10 cellular contexts compared by ENCODE assay signal in the genomic region with DNA sequence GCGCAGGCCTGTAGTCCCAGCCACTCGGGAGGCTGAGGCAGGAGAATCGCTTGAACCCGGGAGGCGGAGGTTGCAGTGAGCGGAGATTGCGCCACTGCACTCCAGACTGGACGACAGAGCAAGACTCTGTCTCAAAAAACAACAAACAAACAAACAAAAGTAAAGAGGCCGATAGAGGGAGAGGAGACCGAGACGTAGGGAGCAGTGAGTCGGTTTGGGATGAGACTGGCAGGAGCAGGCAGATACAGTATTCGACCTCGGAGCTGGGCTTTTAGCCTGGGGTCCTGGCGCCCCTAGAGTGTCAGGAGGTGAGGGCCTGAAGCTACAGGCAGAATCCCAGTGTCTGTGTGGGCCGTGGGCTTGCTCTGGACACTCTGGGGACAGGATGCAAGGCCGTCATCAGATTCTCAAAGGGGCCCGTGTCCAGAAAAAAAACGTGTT. TPM values are rescaled to one million over a fixed set of nuclear protein-coding genes. Genes with fewer than 3 reads are reported as not detected.
A peak's percentile ranks its signal among the peaks of the same experiment; 100 is the strongest.
DNase-seq lines count a peak whose midpoint lies in the region; ATAC-seq, FAIRE-seq and TF ChIP-seq lines count a peak whose summit lies in the region.
"Had no signal": no experiment of that assay in that cellular context is flagged by ENCODE, and none has a peak within 500 bp of the region (broad histone marks: within the 10 kb centered on the region; RNA-seq: fewer than 3 reads in every experiment).

No MANE protein-coding gene starts in this region.

- H3K4me3 ChIP-seq in ACC112 (ENCODE audit: low read depth, low read length) (peak overlapping the region; percentile 77), NT2/D1 (ENCODE audit: insufficient read length, low read depth) (peak overlapping the region; percentile 55), pancreas (peak overlapping the region in 2 of 4 donors; percentile 26 to 28)

- H3K4me3 Mint-ChIP-seq in endothelial cell (ENCODE audit: unreplicated experiment) (peak overlapping the region; percentile 84), natural killer cell (peak overlapping the region; percentile 70)

- peak overlapping the region; percentile 70 for H2AFZ ChIP-seq in ACC112 (ENCODE audit: low read length, unreplicated experiment)

- ATAC-seq in natural killer cell (peak in 1 of 3 donors; percentile 5), pancreas (no peak), GM21737 (IDR thresholded peaks at IDR 0.05; ENCODE audit: unreplicated experiment) (no peak), HG03025 (IDR thresholded peaks at IDR 0.05; ENCODE audit: low FRiP score, unreplicated experiment) (no peak)

- H3K27ac Mint-ChIP-seq in endothelial cell (ENCODE audit: unreplicated experiment), result peak overlapping the region; percentile 84
- peak overlapping the region in 1 of 2 donors; percentile 47 for H3K27ac Mint-ChIP-seq in natural killer cell

- WGBS in pancreas, 2 donors, result 73 to 74% methylated on average over 19 of the region's 19 CpGs

- peak overlapping the region; percentile 11; the same call in 1 of the 2 replicates for H3K27ac ChIP-seq in ACC112 (ENCODE audit: low read depth, low read length)
- H3K27ac ChIP-seq in pancreas, result no peak overlapping the region

- no peaks in the 10 kb centered on the region for H3K9me3 ChIP-seq in NT2/D1 (ENCODE audit: insufficient read depth, low read length)
- H3K9me3 ChIP-seq in pancreas, result no peaks in the 10 kb centered on the region

- H3K9me3 Mint-ChIP-seq in endothelial cell (ENCODE audit: unreplicated experiment) (no peaks in the 10 kb centered on the region), natural killer cell (no peaks in the 10 kb centered on the region)

- H3K27me3 ChIP-seq in ACC112 (ENCODE audit: insufficient read depth, low read length), result no peaks in the 10 kb centered on the region
- peaks cover 17% of the 10 kb centered on the region for H3K27me3 ChIP-seq in NT2/D1 (ENCODE audit: insufficient read depth, insufficient read length)
- no peaks in the 10 kb centered on the region for H3K27me3 ChIP-seq in pancreas

- FAIRE-seq in pancreas (lab: Jason Lieb, UNC), result no peak
- FAIRE-seq: colon had no signal

- H3K4me1 ChIP-seq in ACC112 (ENCODE audit: control insufficient read depth, insufficient read depth, low read length, unreplicated experiment) (peaks cover 21% of the 10 kb centered on the region), NT2/D1 (ENCODE audit: insufficient read depth, insufficient read length) (no peaks in the 10 kb centered on the region), pancreas (no peaks in the 10 kb centered on the region)

- peaks cover 23% of the 10 kb centered on the region for H3K4me1 Mint-ChIP-seq in endothelial cell (ENCODE audit: unreplicated experiment)
- H3K4me1 Mint-ChIP-seq in natural killer cell, result peaks cover 16 to 18% of the 10 kb centered on the region in 2 donors

- POLR2A ChIA-PET in HEK293T (lab: Yijun Ruan, JAX), result no interaction called here

- H3K9ac ChIP-seq in NT2/D1 (ENCODE audit: insufficient read length, low read depth), result peak overlapping the region; percentile 76

- no peaks in the 10 kb centered on the region for H3K79me2 ChIP-seq in ACC112 (ENCODE audit: control insufficient read depth, insufficient read depth, low read length, unreplicated experiment)

- intact Hi-C loops in natural killer cell (cut with micrococcal nuclease), result no loop called here
- intact Hi-C loops in pancreas (cut with DNase I), result loop anchor here in 2 of 3 donors (10.0 kb wide), 2 partner anchors 690 to 740 kb away; no protein-coding TSS in a partner anchor

- H3K36me3 ChIP-seq in ACC112 (ENCODE audit: insufficient read depth, low read length) (no peaks in the 10 kb centered on the region), NT2/D1 (ENCODE audit: insufficient read depth, insufficient read length, low read length) (no peaks in the 10 kb centered on the region), pancreas (no peaks in the 10 kb centered on the region)

- TF ChIP-seq CTCF in endothelial cell (IDR thresholded peaks at IDR 0.05; ENCODE audit: unreplicated experiment) (no peak), natural killer cell (IDR thresholded peaks at IDR 0.05) (no peak), pancreas (IDR thresholded peaks at IDR 0.05) (no peak)

- no peaks in the 10 kb centered on the region for H3K36me3 Mint-ChIP-seq in endothelial cell (ENCODE audit: low read depth, unreplicated experiment)
- H3K36me3 Mint-ChIP-seq in natural killer cell, result no peaks in the 10 kb centered on the region

- H3K27me3 Mint-ChIP-seq in endothelial cell (ENCODE audit: unreplicated experiment), result peaks cover 12% of the 10 kb centered on the region
- peaks cover 9 to 19% of the 10 kb centered on the region in 2 donors for H3K27me3 Mint-ChIP-seq in natural killer cell (ENCODE audit: low read depth in 2 of 2)

- DNase-seq in NT2/D1 (ENCODE audit: low read depth, low spot score) (no peak), endothelial cell (ENCODE audit: low spot score) (no peak), natural killer cell (no peak), pancreas (no peak), HEK293T (ENCODE audit: extremely low spot score) (no peak)
- DNase-seq: NK-92 treated with Interleukin-12 subunit alpha and Interleukin-12 subunit beta, amount 100 ng/mL, for 24 hours had no signal

- CTCF ChIA-PET in HEK293T (lab: Yijun Ruan, JAX), result interaction anchor here (0.8 to 1.5 kb wide), 4 partner anchors 9 to 81 kb away, joined by 3 to 9 read pairs (median 4); no protein-coding TSS in a partner anchor

TF ChIP-seq in HEK293T, 16 proteins besides CTCF, POLR2A, EP300 and RAD21:
- no peak for TF ChIP-seq FOXM1 (IDR thresholded peaks at IDR 0.05; ENCODE audit: borderline replicate concordance)

RNA-seq across cellular contexts. Expression of a gene that starts 51.2 kb away (rescaled TPM):
- 19.8 TPM for total RNA-seq in endothelial cell (ENCODE audit: unreplicated experiment)
- total RNA-seq in natural killer cell, result 10 to 100 TPM; 22.0 to 26.0 (median 24.8) TPM
- total RNA-seq in pancreas, result 10 to 100 TPM in 1 of 6 donors, 1 to 10 TPM in 5; 5.1 to 12.1 (median 8.1) TPM
- polyA plus RNA-seq in pancreas, result 10 to 100 TPM in 1 of 2 donors, 1 to 10 TPM in 1; 7.7 to 12.6 TPM

RNA-seq across cellular contexts. Expression of a gene that starts 51.5 kb away (rescaled TPM):
- 39.1 TPM for total RNA-seq in endothelial cell (ENCODE audit: unreplicated experiment)
- 10 to 100 TPM; 52.2 to 53.7 (median 52.8) TPM for total RNA-seq in natural killer cell
- 10 to 100 TPM in 3 of 6 donors, 1 to 10 TPM in 3; 8.0 to 18.1 (median 9.9) TPM for total RNA-seq in pancreas
- 10 to 100 TPM; 22.5 to 32.4 TPM for polyA plus RNA-seq in pancreas

RNA-seq across cellular contexts. Expression of a gene that starts 56.6 kb away (rescaled TPM):
- 52.0 TPM for total RNA-seq in endothelial cell (ENCODE audit: unreplicated experiment)
- 10 to 100 TPM; 21.5 to 28.5 (median 27.3) TPM for total RNA-seq in natural killer cell
- 10 to 100 TPM; 17.8 to 29.7 (median 26.0) TPM for total RNA-seq in pancreas
- 100 to 1,000 TPM in 1 of 2 donors, 10 to 100 TPM in 1; 29.2 to 120 TPM for polyA plus RNA-seq in pancreas
